In the genomic region with DNA sequence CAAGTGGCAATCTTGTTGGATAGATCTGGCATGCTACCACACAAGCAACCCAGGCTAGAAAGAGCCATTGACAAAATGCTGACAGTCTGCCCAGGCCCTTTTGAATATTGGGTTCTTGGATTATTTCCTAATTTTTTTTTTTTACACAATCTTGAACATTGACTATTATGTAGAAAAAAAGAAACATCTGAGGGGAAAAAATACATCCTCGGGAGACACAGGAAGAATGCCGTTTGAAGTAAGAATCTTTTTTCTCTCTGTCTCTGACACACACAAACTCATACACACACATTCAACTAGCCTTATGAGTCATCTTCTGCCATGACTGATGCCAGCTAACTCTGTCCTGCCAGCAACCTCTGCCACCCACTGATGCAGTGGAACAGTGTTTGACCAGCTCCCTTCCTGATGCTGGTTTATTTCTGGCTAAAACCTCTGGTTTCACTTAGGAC, we compare ENCODE assay signal across 8 cellular contexts. TPM values are rescaled to one million over a fixed set of nuclear protein-coding genes. Genes with fewer than 3 reads are reported as not detected.
DNase-seq lines count a peak whose midpoint lies in the region; ATAC-seq, FAIRE-seq and TF ChIP-seq lines count a peak whose summit lies in the region.

No MANE protein-coding gene starts in this region.

- H3K27me3 ChIP-seq in adipocyte (replicated peaks; ENCODE audit: control insufficient read depth, insufficient read depth, low read length) (no peaks in the 10 kb centered on the region), heart right ventricle (no peaks in the 10 kb centered on the region)

- no peak for TF ChIP-seq CTCF in heart right ventricle (IDR thresholded peaks at IDR 0.05)

- 14 to 16% methylated on average over 2 of the region's 2 CpGs for WGBS in heart right ventricle, 2 donors

- H3K27ac ChIP-seq in heart right ventricle = peak overlapping the region; percentile 8 to 85 (median 72)

- H3K4me3 ChIP-seq in adipocyte (ENCODE audit: low read length) = no peak overlapping the region
- no peak overlapping the region for H3K4me3 ChIP-seq in heart right ventricle

- DNase-seq in H54 (ENCODE audit: insufficient read length, low spot score) (peak; percentile 84), adipocyte (ENCODE audit: low read depth) (peak; percentile 7), heart right ventricle (peak; percentile 25 to 51), Kasumi-1 (lab: John Stamatoyannopoulos, UW) (no peak), D341Med (ENCODE audit: low spot score) (no peak)
- DNase-seq in stimulated activated CD8-positive, alpha-beta memory T cell treated with anti-CD3 and anti-CD28 coated beads, Interleukin-15, amount 100 ng/mL, for 48 hours (ENCODE audit: low read depth in 2 of 2) = peak; percentile 2 to 8

- H3K36me3 ChIP-seq in adipocyte (ENCODE audit: control insufficient read depth, insufficient read depth, low read length, severe bottlenecking) = no peaks in the 10 kb centered on the region
- H3K36me3 ChIP-seq in heart right ventricle = no peaks in the 10 kb centered on the region

- TF ChIP-seq POLR2A in H54 (IDR thresholded peaks at IDR 0.05; ENCODE audit: low read depth, low read length) = no peak

- no peak overlapping the region for H3K9ac ChIP-seq in adipocyte (ENCODE audit: low read length)

- peaks cover 27% of the 10 kb centered on the region for H3K4me1 ChIP-seq in adipocyte (ENCODE audit: control insufficient read depth, insufficient read depth, low read length)
- peaks cover 19 to 99% (median 84%) of the 10 kb centered on the region in 9 donors for H3K4me1 ChIP-seq in heart right ventricle

- H3K9me3 ChIP-seq in adipocyte (ENCODE audit: control insufficient read depth, low read length) (no peaks in the 10 kb centered on the region), heart right ventricle (no peaks in the 10 kb centered on the region)

- ATAC-seq in heart right ventricle (peak; percentile 44 to 78 (median 70)), GM21526 (IDR thresholded peaks at IDR 0.05; ENCODE audit: low FRiP score, unreplicated experiment) (no peak), HG02571 (IDR thresholded peaks at IDR 0.05; ENCODE audit: unreplicated experiment) (no peak)

- peak; percentile 83 for FAIRE-seq in H54 (lab: Jason Lieb, UNC)

- intact Hi-C loops in heart right ventricle (cut with DNase I) = loop anchor here in 2 of 10 donors (5.0 kb wide), 1 partner anchor 37 kb away; no protein-coding TSS in a partner anchor

RNA-seq across cellular contexts. Expression of a gene that starts 47.2 kb away (rescaled TPM):
- total RNA-seq in heart right ventricle = 1,000 to 10,000 TPM in 6 of 10 donors, 100 to 1,000 TPM in 4; 528 to 1,253 (median 1,130) TPM
- 100 to 1,000 TPM; 140 to 350 TPM for polyA plus RNA-seq in heart right ventricle

Comparison
In these comparisons a context has a peak if more than half of its experiments do, and no peak if none do; other contexts are left out.
1. DNase-seq: peak in H54 (single experiment), adipocyte (single experiment), heart right ventricle (2 of 2) and stimulated activated CD8-positive, alpha-beta memory T cell treated with anti-CD3 and anti-CD28 coated beads, Interleukin-15, amount 100 ng/mL, for 48 hours (2 of 2); none in Kasumi-1 (0 of 2) and D341Med (single experiment).
2. ATAC-seq: peak in heart right ventricle (8 of 8); none in GM21526 (single experiment) and HG02571 (single experiment).